In genomic region chr7:56471811-56472210, GRCh38 we compare ENCODE assay signal across 9 cellular contexts.
"Had no signal": no experiment of that assay in that cellular context is flagged by ENCODE, and none has a peak within 500 bp of the region (broad histone marks: within the 10 kb centered on the region; RNA-seq: fewer than 3 reads in every experiment).

No MANE protein-coding gene starts in this region.

- H3K27ac Mint-ChIP-seq: HFFc6 had no signal

- H3K4me1 Mint-ChIP-seq: IgD-negative memory B cell had no signal

- H3K36me3 Mint-ChIP-seq: IgD-negative memory B cell had no signal

- H3K4me3 Mint-ChIP-seq: HFFc6, IgD-negative memory B cell had no signal

- ATAC-seq: HCT116, HepG2 had no signal

- H3K4me3 ChIP-seq: GM23248, HAP-1 had no signal

- H3K36me3 ChIP-seq: HAP-1 had no signal

- H3K27me3 Mint-ChIP-seq: IgD-negative memory B cell had no signal

- DNase-seq: GM23248, GOT3, H7, HFFc6 had no signal

- H3K9ac ChIP-seq: GM23248 had no signal

- H3K27ac ChIP-seq: GM23248, HL-60 had no signal

- H3K4me1 ChIP-seq: HAP-1 had no signal

- H3K9me3 ChIP-seq: HAP-1 had no signal
